In the genomic region with DNA sequence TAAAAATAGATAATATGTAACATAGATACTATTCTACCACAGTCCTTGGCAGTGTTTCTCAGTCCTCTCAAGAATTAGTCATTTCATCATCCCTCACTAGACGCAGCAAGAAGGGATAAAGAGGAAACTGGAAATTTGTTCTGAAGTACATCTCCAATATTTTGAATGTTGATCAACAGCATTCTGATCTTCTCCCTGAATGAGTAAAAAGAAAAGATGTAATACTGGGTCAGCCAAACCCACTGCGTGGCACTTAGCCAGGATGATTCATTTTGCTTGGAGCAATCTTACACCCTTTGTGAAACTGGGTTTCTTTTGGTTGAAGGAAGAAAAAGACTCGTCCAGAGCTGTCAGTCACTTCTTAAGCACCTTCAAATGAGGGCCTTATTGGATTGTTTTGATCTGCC, we compare ENCODE assay signal across 1 cellular context.
TF ChIP-seq lines count a peak whose summit lies in the region.

No MANE protein-coding gene starts in this region.

TF ChIP-seq in A549, 52 proteins besides CTCF, POLR2A, EP300 and RAD21 (continued from another document):
- TF ChIP-seq, protein P1, sequence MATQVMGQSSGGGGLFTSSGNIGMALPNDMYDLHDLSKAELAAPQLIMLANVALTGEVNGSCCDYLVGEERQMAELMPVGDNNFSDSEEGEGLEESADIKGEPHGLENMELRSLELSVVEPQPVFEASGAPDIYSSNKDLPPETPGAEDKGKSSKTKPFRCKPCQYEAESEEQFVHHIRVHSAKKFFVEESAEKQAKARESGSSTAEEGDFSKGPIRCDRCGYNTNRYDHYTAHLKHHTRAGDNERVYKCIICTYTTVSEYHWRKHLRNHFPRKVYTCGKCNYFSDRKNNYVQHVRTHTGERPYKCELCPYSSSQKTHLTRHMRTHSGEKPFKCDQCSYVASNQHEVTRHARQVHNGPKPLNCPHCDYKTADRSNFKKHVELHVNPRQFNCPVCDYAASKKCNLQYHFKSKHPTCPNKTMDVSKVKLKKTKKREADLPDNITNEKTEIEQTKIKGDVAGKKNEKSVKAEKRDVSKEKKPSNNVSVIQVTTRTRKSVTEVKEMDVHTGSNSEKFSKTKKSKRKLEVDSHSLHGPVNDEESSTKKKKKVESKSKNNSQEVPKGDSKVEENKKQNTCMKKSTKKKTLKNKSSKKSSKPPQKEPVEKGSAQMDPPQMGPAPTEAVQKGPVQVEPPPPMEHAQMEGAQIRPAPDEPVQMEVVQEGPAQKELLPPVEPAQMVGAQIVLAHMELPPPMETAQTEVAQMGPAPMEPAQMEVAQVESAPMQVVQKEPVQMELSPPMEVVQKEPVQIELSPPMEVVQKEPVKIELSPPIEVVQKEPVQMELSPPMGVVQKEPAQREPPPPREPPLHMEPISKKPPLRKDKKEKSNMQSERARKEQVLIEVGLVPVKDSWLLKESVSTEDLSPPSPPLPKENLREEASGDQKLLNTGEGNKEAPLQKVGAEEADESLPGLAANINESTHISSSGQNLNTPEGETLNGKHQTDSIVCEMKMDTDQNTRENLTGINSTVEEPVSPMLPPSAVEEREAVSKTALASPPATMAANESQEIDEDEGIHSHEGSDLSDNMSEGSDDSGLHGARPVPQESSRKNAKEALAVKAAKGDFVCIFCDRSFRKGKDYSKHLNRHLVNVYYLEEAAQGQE (IDR thresholded peaks at IDR 0.05) = no peak
- no peak for TF ChIP-seq ZSCAN20 (CRISPR knock-in tag; IDR thresholded peaks at IDR 0.05)
- no peak for TF ChIP-seq GATA3 (IDR thresholded peaks at IDR 0.05; ENCODE audit: borderline replicate concordance)
- peak; percentile 42; the same call in 1 of the 2 replicates for TF ChIP-seq JUNB (IDR thresholded peaks at IDR 0.05)
